In the genomic region with DNA sequence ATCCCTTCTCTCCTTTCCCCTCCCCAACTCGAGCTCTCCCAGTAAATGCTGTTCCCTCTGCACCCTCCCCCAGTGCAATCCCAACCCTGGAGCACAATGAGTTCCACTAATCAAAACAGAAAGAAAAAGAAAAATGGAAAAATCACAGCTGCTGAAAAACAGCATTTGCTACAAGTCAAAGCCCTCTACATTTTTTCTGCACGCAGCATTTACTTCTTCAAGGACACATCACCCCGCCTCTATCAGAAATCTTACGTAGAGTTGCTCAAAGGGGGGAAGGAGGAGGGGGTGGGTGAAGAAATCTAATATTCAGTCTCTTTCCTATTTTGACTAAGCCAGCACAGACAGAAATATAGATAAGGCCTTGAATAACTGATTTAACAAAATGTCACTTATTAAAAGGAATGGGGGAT, we compare ENCODE assay signal across 11 cellular contexts. TPM values are rescaled to one million over a fixed set of nuclear protein-coding genes. Genes with fewer than 3 reads are reported as not detected.
DNase-seq lines count a peak whose midpoint lies in the region; ATAC-seq and TF ChIP-seq lines count a peak whose summit lies in the region.
"Had no signal": no experiment of that assay in that cellular context is flagged by ENCODE, and none has a peak within 500 bp of the region (broad histone marks: within the 10 kb centered on the region; RNA-seq: fewer than 3 reads in every experiment).

No MANE protein-coding gene starts in this region.

- H3K27me3 ChIP-seq in HUES64 (ENCODE audit: insufficient read depth, low read length) (no peaks in the 10 kb centered on the region), body of pancreas (no peaks in the 10 kb centered on the region), spleen (replicated peaks in 1 of 7) (no peaks in the 10 kb centered on the region)

- H3K27ac ChIP-seq in HUES64 (ENCODE audit: low read depth, low read length) (peak overlapping the region; percentile 88), body of pancreas (peak overlapping the region; percentile 21 to 60 (median 38)), spleen (peak overlapping the region; percentile 19 to 74 (median 64))

- peak; percentile 42 for ATAC-seq in body of pancreas
- ATAC-seq: HCT116 had no signal

- intact Hi-C loops in body of pancreas (cut with DNase I) (no loop called here), spleen (cut with DNase I; ENCODE audit: low total_unique reads) (no loop called here)

- H3K36me3 ChIP-seq in HUES64 (ENCODE audit: insufficient read depth, low read length) (no peaks in the 10 kb centered on the region), body of pancreas (replicated peaks in 1 of 2; ENCODE audit: insufficient read depth in 1 of 2, low read depth in 2 of 2) (no peaks in the 10 kb centered on the region), spleen (no peaks in the 10 kb centered on the region)

- H3K4me1 ChIP-seq in HUES64 (ENCODE audit: insufficient read depth, low read length) (peaks cover 63% of the 10 kb centered on the region), body of pancreas (peaks cover 20% of the 10 kb centered on the region), spleen (peaks cover 12 to 83% (median 36%) of the 10 kb centered on the region in 6 donors)

- no peak for DNase-seq in body of pancreas
- DNase-seq in iris pigment epithelial cell (ENCODE audit: low read depth) = peak; percentile 85
- DNase-seq in spleen = no peak
- no peak for DNase-seq in NOMO-1 (lab: John Stamatoyannopoulos, UW; ENCODE audit: unreplicated experiment in 2 of 2)
- DNase-seq in anterior cingulate cortex (lab: John Stamatoyannopoulos, UW) = no peak
- DNase-seq in foreskin melanocyte = no peak
- no peak for DNase-seq in MV-4-11 (lab: John Stamatoyannopoulos, UW)
- DNase-seq: KG1, SHP77 had no signal

- H3K9me3 ChIP-seq in HUES64 (ENCODE audit: insufficient read depth, low read depth, low read length) (no peaks in the 10 kb centered on the region), body of pancreas (no peaks in the 10 kb centered on the region), spleen (no peaks in the 10 kb centered on the region)

- no peak for TF ChIP-seq CTCF in body of pancreas (IDR thresholded peaks at IDR 0.05)
- TF ChIP-seq CTCF in spleen (IDR thresholded peaks at IDR 0.05 in 8 of 11, conservative IDR thresholded peaks at IDR 0.05 in 3 of 11) = no peak

- TF ChIP-seq POLR2A in body of pancreas (IDR thresholded peaks at IDR 0.05) (no peak), spleen (IDR thresholded peaks at IDR 0.05) (no peak)

- WGBS in HUES64 = 7% methylated on average over 1 of the region's 4 CpGs
- WGBS in body of pancreas, 2 donors = 12 to 24% methylated on average over 4 of the region's 4 CpGs
- WGBS in spleen, 5 donors = 36 to 55% (median 45%) methylated on average over 4 of the region's 4 CpGs

- H3K4me3 ChIP-seq in HUES64 (ENCODE audit: low read length) (peak overlapping the region; percentile 40), body of pancreas (no peak overlapping the region), spleen (peak overlapping the region in 2 of 8 donors; percentile 17 to 35)

- H3K9ac ChIP-seq in HUES64 (ENCODE audit: low read depth, low read length) = peak overlapping the region; percentile 51

RNA-seq across cellular contexts. Expression of a gene that starts 10.7 kb away (rescaled TPM):
- polyA plus RNA-seq in HUES64 (2013, experiment 1 of 2) = 11.4 TPM
- polyA plus RNA-seq in HUES64 (2013, experiment 2 of 2) = 11.8 TPM
- 1 to 10 TPM; 2.3 to 3.4 TPM for total RNA-seq in body of pancreas
- 10 to 100 TPM in 6 of 7 donors, 1 to 10 TPM in 1; 8.4 to 16.9 (median 14.3) TPM for total RNA-seq in spleen
- polyA plus RNA-seq in spleen = 1 to 10 TPM; 1.5 to 3.0 (median 2.0) TPM

Comparison
In these comparisons a context has a peak if more than half of its experiments do, and no peak if none do; other contexts are left out.
1. H3K27ac ChIP-seq: peak in every context shown above with its lines; median percentile 88 in HUES64; 64 in spleen; 38 in body of pancreas.